In the genomic region with DNA sequence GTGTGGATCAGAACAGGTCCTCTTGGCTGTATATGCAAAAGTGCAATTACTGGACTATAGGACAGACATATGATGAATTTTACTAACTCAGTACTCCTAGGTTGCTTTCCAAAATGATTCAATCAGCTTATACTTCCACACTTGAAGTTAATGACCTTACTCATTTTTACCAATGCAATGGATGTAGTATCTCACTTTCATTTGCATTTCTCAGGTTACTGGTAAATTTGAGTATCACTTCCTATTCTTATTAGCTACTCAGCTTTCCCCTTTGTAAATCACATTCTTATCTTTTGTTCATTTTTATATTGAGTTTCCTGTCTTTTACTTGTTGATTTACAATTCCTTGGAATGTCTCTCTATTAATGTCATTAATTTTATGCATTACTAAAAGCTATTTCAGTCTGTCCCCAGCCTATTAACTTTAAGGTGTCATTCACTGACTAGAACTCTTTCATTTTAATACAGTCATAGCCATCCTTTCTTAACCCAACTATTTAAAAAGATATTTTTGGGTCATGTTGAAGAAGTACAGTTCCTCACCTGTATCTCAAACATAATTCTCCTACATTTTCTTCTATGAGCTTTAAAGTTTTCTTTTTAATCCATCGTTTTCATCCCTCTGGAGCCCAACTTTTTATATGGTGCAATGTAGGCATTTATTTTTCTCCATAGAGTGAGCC, we compare ENCODE assay signal across 17 cellular contexts.
DNase-seq lines count a peak whose midpoint lies in the region; ATAC-seq lines count a peak whose summit lies in the region.
"Had no signal": no experiment of that assay in that cellular context is flagged by ENCODE, and none has a peak within 500 bp of the region (broad histone marks: within the 10 kb centered on the region; RNA-seq: fewer than 3 reads in every experiment).

No MANE protein-coding gene starts in this region.

- no peak overlapping the region for H3K4me3 Mint-ChIP-seq in stimulated activated memory B cell treated with anti-CD40 and anti-IgM and Interleukin-4, amounts not matched to agents 10 μg/mL and 1 μg/mL and 100 μg/mL, for 72 hours
- no peak overlapping the region for H3K4me3 Mint-ChIP-seq in T-helper 17 cell
- H3K4me3 Mint-ChIP-seq in activated T-helper 17 cell treated with anti-CD3 and anti-CD28 coated beads, Interleukin-2, amount 50 U/mL, for 72 hours, result no peak overlapping the region
- H3K4me3 Mint-ChIP-seq: CD8-positive, alpha-beta T cell had no signal

- no peaks in the 10 kb centered on the region for H3K9me3 ChIP-seq in T-helper 17 cell (ENCODE audit: control insufficient read depth, low read length, poor library complexity, severe bottlenecking)
- H3K9me3 ChIP-seq: esophagus squamous epithelium, thoracic aorta had no signal

- ATAC-seq in GM19043 (IDR thresholded peaks at IDR 0.05; ENCODE audit: low read depth, unreplicated experiment) (peak; percentile 79), GM21786 (IDR thresholded peaks at IDR 0.05; ENCODE audit: unreplicated experiment) (peak; percentile 91), HG03095 (IDR thresholded peaks at IDR 0.05; ENCODE audit: unreplicated experiment) (peak; percentile 83), T-helper 17 cell (no peak)
- ATAC-seq in stimulated activated memory B cell treated with anti-CD40 and anti-IgM and Interleukin-4, amounts not matched to agents 10 μg/mL and 1 μg/mL and 100 μg/mL, for 72 hours, result peak; percentile 69
- ATAC-seq in activated T-helper 17 cell treated with anti-CD3 and anti-CD28 coated beads, Interleukin-2, amount 50 U/mL, for 72 hours (replicated peaks), result no peak
- ATAC-seq: CD8-positive, alpha-beta T cell had no signal

- H3K9me3 Mint-ChIP-seq in stimulated activated memory B cell treated with anti-CD40 and anti-IgM and Interleukin-4, amounts not matched to agents 10 μg/mL and 1 μg/mL and 100 μg/mL, for 72 hours, result no peaks in the 10 kb centered on the region
- no peaks in the 10 kb centered on the region for H3K9me3 Mint-ChIP-seq in activated T-helper 17 cell treated with anti-CD3 and anti-CD28 coated beads, Interleukin-2, amount 50 U/mL, for 72 hours
- H3K9me3 Mint-ChIP-seq: CD8-positive, alpha-beta T cell had no signal

- DNase-seq in T-helper 17 cell (no peak), glomerular visceral epithelial cell (ENCODE audit: extremely low spot score) (no peak)
- DNase-seq: CD8-positive, alpha-beta T cell; esophagus squamous epithelium; GF-D8; GM23248; mesenchymal stem cell; NCI-H1436 treated with DMSO at 0.1 percent for 48 hours; NCI-H526 treated with DMSO at 0.1 percent for 48 hours; nucleus accumbens; small intestine had no signal

- H3K36me3 Mint-ChIP-seq in stimulated activated memory B cell treated with anti-CD40 and anti-IgM and Interleukin-4, amounts not matched to agents 10 μg/mL and 1 μg/mL and 100 μg/mL, for 72 hours, result no peaks in the 10 kb centered on the region
- H3K36me3 Mint-ChIP-seq in T-helper 17 cell (ENCODE audit: low read depth), result no peaks in the 10 kb centered on the region
- H3K36me3 Mint-ChIP-seq in activated T-helper 17 cell treated with anti-CD3 and anti-CD28 coated beads, Interleukin-2, amount 50 U/mL, for 72 hours (ENCODE audit: low read depth), result no peaks in the 10 kb centered on the region
- H3K36me3 Mint-ChIP-seq: CD8-positive, alpha-beta T cell had no signal

- no peak overlapping the region for H3K27ac Mint-ChIP-seq in stimulated activated memory B cell treated with anti-CD40 and anti-IgM and Interleukin-4, amounts not matched to agents 10 μg/mL and 1 μg/mL and 100 μg/mL, for 72 hours
- H3K27ac Mint-ChIP-seq in T-helper 17 cell, result no peak overlapping the region
- no peak overlapping the region for H3K27ac Mint-ChIP-seq in activated T-helper 17 cell treated with anti-CD3 and anti-CD28 coated beads, Interleukin-2, amount 50 U/mL, for 72 hours
- H3K27ac Mint-ChIP-seq: CD8-positive, alpha-beta T cell had no signal

- peaks cover 1% of the 10 kb centered on the region for H3K27me3 Mint-ChIP-seq in stimulated activated memory B cell treated with anti-CD40 and anti-IgM and Interleukin-4, amounts not matched to agents 10 μg/mL and 1 μg/mL and 100 μg/mL, for 72 hours
- peaks cover 26% of the 10 kb centered on the region for H3K27me3 Mint-ChIP-seq in T-helper 17 cell
- peaks cover 18% of the 10 kb centered on the region for H3K27me3 Mint-ChIP-seq in activated T-helper 17 cell treated with anti-CD3 and anti-CD28 coated beads, Interleukin-2, amount 50 U/mL, for 72 hours

- H3K4me1 Mint-ChIP-seq in stimulated activated memory B cell treated with anti-CD40 and anti-IgM and Interleukin-4, amounts not matched to agents 10 μg/mL and 1 μg/mL and 100 μg/mL, for 72 hours, result peaks cover 8% of the 10 kb centered on the region
- H3K4me1 Mint-ChIP-seq in T-helper 17 cell, result no peaks in the 10 kb centered on the region
- no peaks in the 10 kb centered on the region for H3K4me1 Mint-ChIP-seq in activated T-helper 17 cell treated with anti-CD3 and anti-CD28 coated beads, Interleukin-2, amount 50 U/mL, for 72 hours

Comparison
In these comparisons a context has a peak if more than half of its experiments do, and no peak if none do; other contexts are left out.
1. ATAC-seq: peak in GM19043 (single experiment), GM21786 (single experiment), HG03095 (single experiment) and stimulated activated memory B cell treated with anti-CD40 and anti-IgM and Interleukin-4, amounts not matched to agents 10 μg/mL and 1 μg/mL and 100 μg/mL, for 72 hours (single experiment); none in T-helper 17 cell (single experiment) and activated T-helper 17 cell treated with anti-CD3 and anti-CD28 coated beads, Interleukin-2, amount 50 U/mL, for 72 hours (single experiment).